In the genomic region with DNA sequence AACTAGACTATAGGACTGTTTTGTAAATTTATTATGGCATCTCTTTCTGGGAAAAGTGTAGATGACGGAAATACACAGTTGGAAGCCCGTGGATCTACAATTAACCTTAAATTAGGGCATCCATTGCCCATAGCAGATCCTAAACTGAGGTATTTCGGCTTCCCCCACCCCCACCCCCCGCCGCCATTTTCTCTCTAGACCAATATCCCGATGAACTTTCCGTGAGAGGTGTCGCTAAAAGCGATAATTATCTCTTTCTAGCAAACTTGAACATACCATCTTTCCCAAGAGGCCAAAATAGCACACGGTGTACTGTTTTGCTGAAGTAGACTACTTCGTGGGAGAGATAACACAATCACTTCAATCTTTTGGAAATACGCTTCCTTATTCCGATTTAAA, we compare ENCODE assay signal across 8 cellular contexts. TPM values are rescaled to one million over a fixed set of nuclear protein-coding genes. Genes with fewer than 3 reads are reported as not detected.
A peak's percentile ranks its signal among the peaks of the same experiment; 100 is the strongest.
DNase-seq lines count a peak whose midpoint lies in the region; ATAC-seq lines count a peak whose summit lies in the region.

No MANE protein-coding gene starts in this region.

- peak; percentile 6 for DNase-seq in activated naive CD4-positive, alpha-beta T cell treated with anti-CD3 and anti-CD28 coated beads for 36 hours
- no peak for DNase-seq in activated naive CD4-positive, alpha-beta T cell treated with Interleukin-2 at 50 U/mL for 16 hours
- DNase-seq in activated CD4-positive, alpha-beta memory T cell treated with anti-CD3 and anti-CD28 coated beads, Interleukin-2, amount 10 ng/mL, durations not matched to agents 7 days and 5 days, result no peak
- no peak for DNase-seq in stimulated activated naive B cell treated with anti-CD40 and anti-IgM and Interleukin-4, amounts not matched to agents 10 μg/mL and 1 μg/mL and 100 μg/mL, for 72 hours
- DNase-seq in foreskin melanocyte, result no peak
- no peak for DNase-seq in NCI-H1092 treated with DMSO at 0.1 percent for 48 hours (lab: John Stamatoyannopoulos, UW)
- DNase-seq in germinal center (ENCODE audit: low spot score), result no peak

- no peaks in the 10 kb centered on the region for H3K36me3 ChIP-seq in iPS-15b (ENCODE audit: control insufficient read depth, insufficient read depth, low read length)

- H3K4me3 Mint-ChIP-seq in activated naive CD4-positive, alpha-beta T cell treated with anti-CD3 and anti-CD28 coated beads for 36 hours, result peak overlapping the region; percentile 83
- peak overlapping the region; percentile 80 for H3K4me3 Mint-ChIP-seq in activated CD4-positive, alpha-beta memory T cell treated with anti-CD3 and anti-CD28 coated beads, Interleukin-2, amount 10 ng/mL, durations not matched to agents 7 days and 5 days
- peak overlapping the region; percentile 81 to 82 for H3K4me3 Mint-ChIP-seq in stimulated activated naive B cell treated with anti-CD40 and anti-IgM and Interleukin-4, amounts not matched to agents 10 μg/mL and 1 μg/mL and 100 μg/mL, for 72 hours

- no peaks in the 10 kb centered on the region for H3K9me3 ChIP-seq in iPS-15b (ENCODE audit: control insufficient read depth, insufficient read depth, low read length)

- CTCF ChIA-PET in activated naive CD4-positive, alpha-beta T cell treated with anti-CD3 and anti-CD28 coated beads for 36 hours (lab: Charles Lee), result interaction anchor here (0.6 to 2.0 kb wide), 8 partner anchors 10 to 118 kb away, joined by 3 to 13 read pairs (median 4); a partner anchor contains a TSS
- CTCF ChIA-PET in activated CD4-positive, alpha-beta memory T cell treated with anti-CD3 and anti-CD28 coated beads, Interleukin-2, amount 10 ng/mL, durations not matched to agents 7 days and 5 days (lab: Charles Lee), result interaction anchor here (1.0 to 5.9 kb wide), 7 partner anchors 9 to 242 kb away, joined by 3 to 70 read pairs (median 4); a partner anchor contains a TSS

- peak overlapping the region; percentile 94 for H3K4me3 ChIP-seq in iPS-15b (ENCODE audit: low read depth, low read length)

- no peak for ATAC-seq in stimulated activated naive B cell treated with anti-CD40 and anti-IgM and Interleukin-4, amounts not matched to agents 10 μg/mL and 1 μg/mL and 100 μg/mL, for 72 hours (replicated peaks)

- H3K9me3 Mint-ChIP-seq in activated naive CD4-positive, alpha-beta T cell treated with anti-CD3 and anti-CD28 coated beads for 36 hours, result no peaks in the 10 kb centered on the region
- no peaks in the 10 kb centered on the region for H3K9me3 Mint-ChIP-seq in activated CD4-positive, alpha-beta memory T cell treated with anti-CD3 and anti-CD28 coated beads, Interleukin-2, amount 10 ng/mL, durations not matched to agents 7 days and 5 days
- no peaks in the 10 kb centered on the region for H3K9me3 Mint-ChIP-seq in stimulated activated naive B cell treated with anti-CD40 and anti-IgM and Interleukin-4, amounts not matched to agents 10 μg/mL and 1 μg/mL and 100 μg/mL, for 72 hours

- peak overlapping the region; percentile 13 for H3K9ac ChIP-seq in iPS-15b (ENCODE audit: low read depth, low read length)

- intact Hi-C loops in activated naive CD4-positive, alpha-beta T cell treated with anti-CD3 and anti-CD28 coated beads for 36 hours (cut with micrococcal nuclease), result loop anchor here (10.0 kb wide), 2 partner anchors 362 to 448 kb away; a partner anchor contains a TSS

- H3K36me3 Mint-ChIP-seq in activated naive CD4-positive, alpha-beta T cell treated with anti-CD3 and anti-CD28 coated beads for 36 hours (ENCODE audit: low read depth), result peaks cover 15% of the 10 kb centered on the region
- peaks cover 12% of the 10 kb centered on the region for H3K36me3 Mint-ChIP-seq in activated CD4-positive, alpha-beta memory T cell treated with anti-CD3 and anti-CD28 coated beads, Interleukin-2, amount 10 ng/mL, durations not matched to agents 7 days and 5 days (ENCODE audit: low read depth)
- peaks cover 0 to 4% of the 10 kb centered on the region in 2 donors for H3K36me3 Mint-ChIP-seq in stimulated activated naive B cell treated with anti-CD40 and anti-IgM and Interleukin-4, amounts not matched to agents 10 μg/mL and 1 μg/mL and 100 μg/mL, for 72 hours

- H3K27me3 ChIP-seq in iPS-15b (ENCODE audit: control insufficient read depth, insufficient read depth, low read length), result peaks cover 35% of the 10 kb centered on the region

- peak overlapping the region; percentile 92 for H3K27ac Mint-ChIP-seq in activated naive CD4-positive, alpha-beta T cell treated with anti-CD3 and anti-CD28 coated beads for 36 hours
- H3K27ac Mint-ChIP-seq in activated CD4-positive, alpha-beta memory T cell treated with anti-CD3 and anti-CD28 coated beads, Interleukin-2, amount 10 ng/mL, durations not matched to agents 7 days and 5 days, result peak overlapping the region; percentile 91
- H3K27ac Mint-ChIP-seq in stimulated activated naive B cell treated with anti-CD40 and anti-IgM and Interleukin-4, amounts not matched to agents 10 μg/mL and 1 μg/mL and 100 μg/mL, for 72 hours, result peak overlapping the region; percentile 88

- POLR2A ChIA-PET in activated CD4-positive, alpha-beta memory T cell treated with anti-CD3 and anti-CD28 coated beads, Interleukin-2, amount 10 ng/mL, durations not matched to agents 7 days and 5 days (lab: Charles Lee), result interaction anchor here (0.6 to 5.7 kb wide), 14 partner anchors 9 to 360 kb away, joined by 3 to 86 read pairs (median 5); a partner anchor contains a TSS

- H3K27me3 Mint-ChIP-seq in activated naive CD4-positive, alpha-beta T cell treated with anti-CD3 and anti-CD28 coated beads for 36 hours (ENCODE audit: low read depth), result no peaks in the 10 kb centered on the region
- H3K27me3 Mint-ChIP-seq in activated CD4-positive, alpha-beta memory T cell treated with anti-CD3 and anti-CD28 coated beads, Interleukin-2, amount 10 ng/mL, durations not matched to agents 7 days and 5 days, result peaks cover 2% of the 10 kb centered on the region
- H3K27me3 Mint-ChIP-seq in stimulated activated naive B cell treated with anti-CD40 and anti-IgM and Interleukin-4, amounts not matched to agents 10 μg/mL and 1 μg/mL and 100 μg/mL, for 72 hours, result peaks cover 0 to 15% of the 10 kb centered on the region in 2 donors

- H3K4me1 ChIP-seq in iPS-15b (ENCODE audit: control insufficient read depth, insufficient read depth, low read length), result no peaks in the 10 kb centered on the region

- peaks cover 9% of the 10 kb centered on the region for H3K4me1 Mint-ChIP-seq in activated naive CD4-positive, alpha-beta T cell treated with anti-CD3 and anti-CD28 coated beads for 36 hours (ENCODE audit: low read depth)
- peaks cover 15% of the 10 kb centered on the region for H3K4me1 Mint-ChIP-seq in activated CD4-positive, alpha-beta memory T cell treated with anti-CD3 and anti-CD28 coated beads, Interleukin-2, amount 10 ng/mL, durations not matched to agents 7 days and 5 days
- peaks cover 2 to 6% of the 10 kb centered on the region in 2 donors for H3K4me1 Mint-ChIP-seq in stimulated activated naive B cell treated with anti-CD40 and anti-IgM and Interleukin-4, amounts not matched to agents 10 μg/mL and 1 μg/mL and 100 μg/mL, for 72 hours

RNA-seq across cellular contexts. Expression of a gene that starts 0.6 kb away (rescaled TPM):
- 10 to 100 TPM; 20.6 to 21.5 TPM for total RNA-seq in activated naive CD4-positive, alpha-beta T cell treated with anti-CD3 and anti-CD28 coated beads for 36 hours
- total RNA-seq in activated CD4-positive, alpha-beta memory T cell treated with anti-CD3 and anti-CD28 coated beads, Interleukin-2, amount 10 ng/mL, durations not matched to agents 7 days and 5 days, result 1 to 10 TPM; 9.3 TPM

RNA-seq across cellular contexts. Expression of a gene that starts 28.4 kb away (rescaled TPM):
- total RNA-seq in activated naive CD4-positive, alpha-beta T cell treated with anti-CD3 and anti-CD28 coated beads for 36 hours, result 100 to 1,000 TPM; 366 to 386 TPM
- total RNA-seq in activated CD4-positive, alpha-beta memory T cell treated with anti-CD3 and anti-CD28 coated beads, Interleukin-2, amount 10 ng/mL, durations not matched to agents 7 days and 5 days, result 100 to 1,000 TPM; 172 to 179 TPM
